Comparison of ENCODE assay signal across 1 cellular context in the genomic region with DNA sequence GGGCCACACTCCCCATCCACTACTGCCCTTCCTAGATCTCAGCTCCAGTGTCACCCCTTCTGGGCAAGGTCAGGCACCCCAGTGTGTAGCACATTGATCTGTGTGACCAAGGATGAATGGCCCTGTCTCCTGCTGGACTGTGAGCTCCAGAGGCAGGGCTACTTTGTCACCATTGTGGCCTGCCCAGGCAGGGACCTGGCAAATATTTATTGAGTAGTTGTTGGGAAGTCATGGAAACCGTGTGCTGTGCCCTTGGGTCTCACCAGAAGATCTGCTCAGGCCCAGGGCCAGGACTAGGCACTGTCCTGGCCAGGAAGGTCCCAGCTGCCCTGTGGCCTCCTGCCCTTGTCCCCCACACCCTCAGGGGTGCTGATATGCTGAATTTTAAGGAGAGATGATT.
TF ChIP-seq lines count a peak whose summit lies in the region.

No MANE protein-coding gene starts in this region.

TF ChIP-seq in HepG2, 621 proteins besides CTCF, POLR2A, EP300 and RAD21 (continued from another document and continues in another):
- TF ChIP-seq, protein P1, sequence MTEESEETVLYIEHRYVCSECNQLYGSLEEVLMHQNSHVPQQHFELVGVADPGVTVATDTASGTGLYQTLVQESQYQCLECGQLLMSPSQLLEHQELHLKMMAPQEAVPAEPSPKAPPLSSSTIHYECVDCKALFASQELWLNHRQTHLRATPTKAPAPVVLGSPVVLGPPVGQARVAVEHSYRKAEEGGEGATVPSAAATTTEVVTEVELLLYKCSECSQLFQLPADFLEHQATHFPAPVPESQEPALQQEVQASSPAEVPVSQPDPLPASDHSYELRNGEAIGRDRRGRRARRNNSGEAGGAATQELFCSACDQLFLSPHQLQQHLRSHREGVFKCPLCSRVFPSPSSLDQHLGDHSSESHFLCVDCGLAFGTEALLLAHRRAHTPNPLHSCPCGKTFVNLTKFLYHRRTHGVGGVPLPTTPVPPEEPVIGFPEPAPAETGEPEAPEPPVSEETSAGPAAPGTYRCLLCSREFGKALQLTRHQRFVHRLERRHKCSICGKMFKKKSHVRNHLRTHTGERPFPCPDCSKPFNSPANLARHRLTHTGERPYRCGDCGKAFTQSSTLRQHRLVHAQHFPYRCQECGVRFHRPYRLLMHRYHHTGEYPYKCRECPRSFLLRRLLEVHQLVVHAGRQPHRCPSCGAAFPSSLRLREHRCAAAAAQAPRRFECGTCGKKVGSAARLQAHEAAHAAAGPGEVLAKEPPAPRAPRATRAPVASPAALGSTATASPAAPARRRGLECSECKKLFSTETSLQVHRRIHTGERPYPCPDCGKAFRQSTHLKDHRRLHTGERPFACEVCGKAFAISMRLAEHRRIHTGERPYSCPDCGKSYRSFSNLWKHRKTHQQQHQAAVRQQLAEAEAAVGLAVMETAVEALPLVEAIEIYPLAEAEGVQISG (CRISPR knock-in tag; IDR thresholded peaks at IDR 0.05) = peak; percentile 48; the same call in 1 of the 2 replicates
- TF ChIP-seq BHLHE40 (IDR thresholded peaks at IDR 0.05; ENCODE audit: low read length) = no peak
- no peak; the same call in 1 of the 2 replicates for TF ChIP-seq ZNF350 (CRISPR knock-in tag; IDR thresholded peaks at IDR 0.05; ENCODE audit: borderline replicate concordance, low read depth)
- TF ChIP-seq ZNF766 (CRISPR knock-in tag; IDR thresholded peaks at IDR 0.05; ENCODE audit: borderline replicate concordance) = no peak
- TF ChIP-seq, protein P2, sequence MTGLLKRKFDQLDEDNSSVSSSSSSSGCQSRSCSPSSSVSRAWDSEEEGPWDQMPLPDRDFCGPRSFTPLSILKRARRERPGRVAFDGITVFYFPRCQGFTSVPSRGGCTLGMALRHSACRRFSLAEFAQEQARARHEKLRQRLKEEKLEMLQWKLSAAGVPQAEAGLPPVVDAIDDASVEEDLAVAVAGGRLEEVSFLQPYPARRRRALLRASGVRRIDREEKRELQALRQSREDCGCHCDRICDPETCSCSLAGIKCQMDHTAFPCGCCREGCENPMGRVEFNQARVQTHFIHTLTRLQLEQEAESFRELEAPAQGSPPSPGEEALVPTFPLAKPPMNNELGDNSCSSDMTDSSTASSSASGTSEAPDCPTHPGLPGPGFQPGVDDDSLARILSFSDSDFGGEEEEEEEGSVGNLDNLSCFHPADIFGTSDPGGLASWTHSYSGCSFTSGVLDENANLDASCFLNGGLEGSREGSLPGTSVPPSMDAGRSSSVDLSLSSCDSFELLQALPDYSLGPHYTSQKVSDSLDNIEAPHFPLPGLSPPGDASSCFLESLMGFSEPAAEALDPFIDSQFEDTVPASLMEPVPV (CRISPR knock-in tag; IDR thresholded peaks at IDR 0.05) = no peak
- TF ChIP-seq GFI1 (CRISPR knock-in tag; IDR thresholded peaks at IDR 0.05; ENCODE audit: borderline replicate concordance) = peak; percentile 22; the same call in 1 of the 2 replicates
- TF ChIP-seq SPEN (CRISPR knock-in tag; IDR thresholded peaks at IDR 0.05; ENCODE audit: low read depth) = peak; percentile 74
- no peak for TF ChIP-seq DR1 (CRISPR knock-in tag; IDR thresholded peaks at IDR 0.05)
- TF ChIP-seq, protein P3, sequence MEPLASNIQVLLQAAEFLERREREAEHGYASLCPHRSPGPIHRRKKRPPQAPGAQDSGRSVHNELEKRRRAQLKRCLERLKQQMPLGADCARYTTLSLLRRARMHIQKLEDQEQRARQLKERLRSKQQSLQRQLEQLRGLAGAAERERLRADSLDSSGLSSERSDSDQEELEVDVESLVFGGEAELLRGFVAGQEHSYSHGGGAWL (CRISPR knock-in tag; IDR thresholded peaks at IDR 0.05) = no peak
- TF ChIP-seq FOXJ3 (CRISPR knock-in tag; IDR thresholded peaks at IDR 0.05; ENCODE audit: borderline replicate concordance) = peak; percentile 68
- TF ChIP-seq KLF12 (CRISPR knock-in tag; IDR thresholded peaks at IDR 0.05; ENCODE audit: borderline replicate concordance) = no peak
- TF ChIP-seq ZNF674 (CRISPR knock-in tag; IDR thresholded peaks at IDR 0.05; ENCODE audit: low read depth) = no peak
- peak; percentile 76; the same call in 1 of the 2 replicates for TF ChIP-seq BORCS8-MEF2B (CRISPR knock-in tag; IDR thresholded peaks at IDR 0.05)
- TF ChIP-seq, protein P4, sequence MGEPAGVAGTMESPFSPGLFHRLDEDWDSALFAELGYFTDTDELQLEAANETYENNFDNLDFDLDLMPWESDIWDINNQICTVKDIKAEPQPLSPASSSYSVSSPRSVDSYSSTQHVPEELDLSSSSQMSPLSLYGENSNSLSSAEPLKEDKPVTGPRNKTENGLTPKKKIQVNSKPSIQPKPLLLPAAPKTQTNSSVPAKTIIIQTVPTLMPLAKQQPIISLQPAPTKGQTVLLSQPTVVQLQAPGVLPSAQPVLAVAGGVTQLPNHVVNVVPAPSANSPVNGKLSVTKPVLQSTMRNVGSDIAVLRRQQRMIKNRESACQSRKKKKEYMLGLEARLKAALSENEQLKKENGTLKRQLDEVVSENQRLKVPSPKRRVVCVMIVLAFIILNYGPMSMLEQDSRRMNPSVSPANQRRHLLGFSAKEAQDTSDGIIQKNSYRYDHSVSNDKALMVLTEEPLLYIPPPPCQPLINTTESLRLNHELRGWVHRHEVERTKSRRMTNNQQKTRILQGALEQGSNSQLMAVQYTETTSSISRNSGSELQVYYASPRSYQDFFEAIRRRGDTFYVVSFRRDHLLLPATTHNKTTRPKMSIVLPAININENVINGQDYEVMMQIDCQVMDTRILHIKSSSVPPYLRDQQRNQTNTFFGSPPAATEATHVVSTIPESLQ (CRISPR knock-in tag; conservative IDR thresholded peaks at IDR 0.05) = no peak
- TF ChIP-seq HMG20A (CRISPR knock-in tag; IDR thresholded peaks at IDR 0.05; ENCODE audit: borderline replicate concordance) = no peak; the same call in 1 of the 2 replicates
- TF ChIP-seq, protein P5, sequence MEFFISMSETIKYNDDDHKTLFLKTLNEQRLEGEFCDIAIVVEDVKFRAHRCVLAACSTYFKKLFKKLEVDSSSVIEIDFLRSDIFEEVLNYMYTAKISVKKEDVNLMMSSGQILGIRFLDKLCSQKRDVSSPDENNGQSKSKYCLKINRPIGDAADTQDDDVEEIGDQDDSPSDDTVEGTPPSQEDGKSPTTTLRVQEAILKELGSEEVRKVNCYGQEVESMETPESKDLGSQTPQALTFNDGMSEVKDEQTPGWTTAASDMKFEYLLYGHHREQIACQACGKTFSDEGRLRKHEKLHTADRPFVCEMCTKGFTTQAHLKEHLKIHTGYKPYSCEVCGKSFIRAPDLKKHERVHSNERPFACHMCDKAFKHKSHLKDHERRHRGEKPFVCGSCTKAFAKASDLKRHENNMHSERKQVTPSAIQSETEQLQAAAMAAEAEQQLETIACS (CRISPR knock-in tag; IDR thresholded peaks at IDR 0.05) = no peak
- TF ChIP-seq RAD51 (IDR thresholded peaks at IDR 0.05; ENCODE audit: borderline replicate concordance) = no peak
- no peak for TF ChIP-seq MED13 (CRISPR knock-in tag; IDR thresholded peaks at IDR 0.05)
- TF ChIP-seq, protein P6, sequence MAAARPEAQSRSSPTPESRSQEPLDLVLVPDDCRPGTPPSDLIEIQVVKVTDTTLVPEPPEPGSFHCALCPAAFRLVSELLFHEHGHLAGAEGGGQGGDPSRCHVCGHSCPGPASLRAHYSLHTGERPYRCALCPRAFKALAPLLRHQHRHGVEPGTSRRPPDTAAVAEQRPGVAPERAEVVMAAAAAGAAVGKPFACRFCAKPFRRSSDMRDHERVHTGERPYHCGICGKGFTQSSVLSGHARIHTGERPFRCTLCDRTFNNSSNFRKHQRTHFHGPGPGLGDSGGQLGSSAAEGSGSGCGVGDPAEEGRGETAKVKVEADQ (CRISPR knock-in tag; IDR thresholded peaks at IDR 0.05; ENCODE audit: borderline replicate concordance) = no peak
- TF ChIP-seq NR2C2 (CRISPR knock-in tag; IDR thresholded peaks at IDR 0.05; ENCODE audit: borderline replicate concordance) = no peak
- TF ChIP-seq KLF6 (CRISPR knock-in tag; IDR thresholded peaks at IDR 0.05) = no peak
- no peak for TF ChIP-seq RBAK (CRISPR knock-in tag; IDR thresholded peaks at IDR 0.05)
- TF ChIP-seq, protein P7, sequence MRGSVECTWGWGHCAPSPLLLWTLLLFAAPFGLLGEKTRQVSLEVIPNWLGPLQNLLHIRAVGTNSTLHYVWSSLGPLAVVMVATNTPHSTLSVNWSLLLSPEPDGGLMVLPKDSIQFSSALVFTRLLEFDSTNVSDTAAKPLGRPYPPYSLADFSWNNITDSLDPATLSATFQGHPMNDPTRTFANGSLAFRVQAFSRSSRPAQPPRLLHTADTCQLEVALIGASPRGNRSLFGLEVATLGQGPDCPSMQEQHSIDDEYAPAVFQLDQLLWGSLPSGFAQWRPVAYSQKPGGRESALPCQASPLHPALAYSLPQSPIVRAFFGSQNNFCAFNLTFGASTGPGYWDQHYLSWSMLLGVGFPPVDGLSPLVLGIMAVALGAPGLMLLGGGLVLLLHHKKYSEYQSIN (CRISPR knock-in tag; IDR thresholded peaks at IDR 0.05; ENCODE audit: borderline replicate concordance) = no peak
- TF ChIP-seq, protein P8, sequence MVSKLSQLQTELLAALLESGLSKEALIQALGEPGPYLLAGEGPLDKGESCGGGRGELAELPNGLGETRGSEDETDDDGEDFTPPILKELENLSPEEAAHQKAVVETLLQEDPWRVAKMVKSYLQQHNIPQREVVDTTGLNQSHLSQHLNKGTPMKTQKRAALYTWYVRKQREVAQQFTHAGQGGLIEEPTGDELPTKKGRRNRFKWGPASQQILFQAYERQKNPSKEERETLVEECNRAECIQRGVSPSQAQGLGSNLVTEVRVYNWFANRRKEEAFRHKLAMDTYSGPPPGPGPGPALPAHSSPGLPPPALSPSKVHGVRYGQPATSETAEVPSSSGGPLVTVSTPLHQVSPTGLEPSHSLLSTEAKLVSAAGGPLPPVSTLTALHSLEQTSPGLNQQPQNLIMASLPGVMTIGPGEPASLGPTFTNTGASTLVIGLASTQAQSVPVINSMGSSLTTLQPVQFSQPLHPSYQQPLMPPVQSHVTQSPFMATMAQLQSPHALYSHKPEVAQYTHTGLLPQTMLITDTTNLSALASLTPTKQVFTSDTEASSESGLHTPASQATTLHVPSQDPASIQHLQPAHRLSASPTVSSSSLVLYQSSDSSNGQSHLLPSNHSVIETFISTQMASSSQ (IDR thresholded peaks at IDR 0.05; ENCODE audit: low read depth) = no peak
- TF ChIP-seq, protein P8 (CRISPR knock-in tag; IDR thresholded peaks at IDR 0.05; ENCODE audit: borderline replicate concordance) = peak; percentile 21; the same call in 1 of the 2 replicates
- TF ChIP-seq ZNF557 (CRISPR knock-in tag; IDR thresholded peaks at IDR 0.05) = no peak
- no peak for TF ChIP-seq ZNF251 (CRISPR knock-in tag; IDR thresholded peaks at IDR 0.05)
- TF ChIP-seq ZNF292 (CRISPR knock-in tag; IDR thresholded peaks at IDR 0.05; ENCODE audit: borderline replicate concordance, low read depth) = no peak
- TF ChIP-seq ZNF619 (CRISPR knock-in tag; IDR thresholded peaks at IDR 0.05) = no peak; the same call in 1 of the 2 replicates
- TF ChIP-seq, protein P9, sequence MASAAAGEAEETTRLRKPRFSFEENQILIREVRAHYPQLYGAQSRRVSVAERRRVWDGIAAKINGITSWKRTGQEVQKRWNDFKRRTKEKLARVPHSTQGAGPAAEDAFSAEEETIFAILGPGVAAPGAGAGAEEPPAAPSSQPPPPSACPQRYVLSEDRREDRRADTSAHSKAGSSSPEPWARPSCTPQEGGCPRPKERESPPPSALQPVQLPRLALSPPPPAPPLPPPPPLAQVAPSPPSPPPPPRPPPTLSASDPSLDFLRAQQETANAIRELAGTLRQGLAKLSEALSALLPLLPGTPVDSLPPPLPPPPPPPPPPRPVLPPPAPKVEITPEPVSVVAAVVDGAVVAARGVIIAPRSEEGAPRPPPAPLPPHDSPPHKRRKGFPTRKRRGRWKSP (CRISPR knock-in tag; IDR thresholded peaks at IDR 0.05) = no peak
- TF ChIP-seq, protein P10, sequence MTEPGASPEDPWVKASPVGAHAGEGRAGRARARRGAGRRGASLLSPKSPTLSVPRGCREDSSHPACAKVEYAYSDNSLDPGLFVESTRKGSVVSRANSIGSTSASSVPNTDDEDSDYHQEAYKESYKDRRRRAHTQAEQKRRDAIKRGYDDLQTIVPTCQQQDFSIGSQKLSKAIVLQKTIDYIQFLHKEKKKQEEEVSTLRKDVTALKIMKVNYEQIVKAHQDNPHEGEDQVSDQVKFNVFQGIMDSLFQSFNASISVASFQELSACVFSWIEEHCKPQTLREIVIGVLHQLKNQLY (CRISPR knock-in tag; IDR thresholded peaks at IDR 0.05) = no peak; the same call in 1 of the 2 replicates
- TF ChIP-seq SMAD9 (CRISPR knock-in tag; IDR thresholded peaks at IDR 0.05) = no peak
- no peak for TF ChIP-seq PAF1 (CRISPR knock-in tag; IDR thresholded peaks at IDR 0.05)
- TF ChIP-seq TGIF2 (CRISPR knock-in tag; IDR thresholded peaks at IDR 0.05) = no peak
- TF ChIP-seq, protein P11, sequence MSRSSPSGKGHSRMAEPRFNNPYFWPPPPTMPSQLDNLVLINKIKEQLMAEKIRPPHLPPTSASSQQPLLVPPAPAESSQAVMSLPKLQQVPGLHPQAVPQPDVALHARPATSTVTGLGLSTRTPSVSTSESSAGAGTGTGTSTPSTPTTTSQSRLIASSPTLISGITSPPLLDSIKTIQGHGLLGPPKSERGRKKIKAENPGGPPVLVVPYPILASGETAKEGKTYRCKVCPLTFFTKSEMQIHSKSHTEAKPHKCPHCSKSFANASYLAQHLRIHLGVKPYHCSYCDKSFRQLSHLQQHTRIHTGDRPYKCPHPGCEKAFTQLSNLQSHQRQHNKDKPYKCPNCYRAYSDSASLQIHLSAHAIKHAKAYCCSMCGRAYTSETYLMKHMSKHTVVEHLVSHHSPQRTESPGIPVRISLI (CRISPR knock-in tag; IDR thresholded peaks at IDR 0.05; ENCODE audit: borderline replicate concordance) = no peak
- TF ChIP-seq HMGA1 (CRISPR knock-in tag; conservative IDR thresholded peaks at IDR 0.05) = no peak
- TF ChIP-seq ZSCAN12 (CRISPR knock-in tag; IDR thresholded peaks at IDR 0.05) = no peak
- TF ChIP-seq NR1H2 (CRISPR knock-in tag; IDR thresholded peaks at IDR 0.05; ENCODE audit: borderline replicate concordance, low read depth) = no peak
- TF ChIP-seq MAFK (conservative IDR thresholded peaks at IDR 0.05 in 1 of 2, IDR thresholded peaks at IDR 0.05 in 1 of 2; ENCODE audit: low read length in 2 of 2) = 0 out of 4 replicates have a peak, but pooled peaks of 1 of the 2 experiments have one; percentile 14
- no peak for TF ChIP-seq SMAD1 (CRISPR knock-in tag; IDR thresholded peaks at IDR 0.05; ENCODE audit: borderline replicate concordance, low read depth)
- no peak for TF ChIP-seq STAT5B (CRISPR knock-in tag; IDR thresholded peaks at IDR 0.05)
- TF ChIP-seq KDM1A (CRISPR knock-in tag; IDR thresholded peaks at IDR 0.05) = no peak
- TF ChIP-seq CBFB (CRISPR knock-in tag; IDR thresholded peaks at IDR 0.05) = no peak
- TF ChIP-seq ZNF496 (CRISPR knock-in tag; IDR thresholded peaks at IDR 0.05; ENCODE audit: insufficient replicate concordance) = no peak
- no peak for TF ChIP-seq SAFB2 (CRISPR knock-in tag; IDR thresholded peaks at IDR 0.05; ENCODE audit: borderline replicate concordance, low read depth)
- TF ChIP-seq ZNF501 (CRISPR knock-in tag; IDR thresholded peaks at IDR 0.05) = peak; percentile 62
- TF ChIP-seq ZNF326 (CRISPR knock-in tag; IDR thresholded peaks at IDR 0.05; ENCODE audit: borderline replicate concordance) = no peak
